Comparison of ENCODE assay signal across 14 cellular contexts in genomic region chr7:28572321-28573058, GRCh38.
DNase-seq lines count a peak whose midpoint lies in the region; ATAC-seq and TF ChIP-seq lines count a peak whose summit lies in the region.
"Had no signal": no experiment of that assay in that cellular context is flagged by ENCODE, and none has a peak within 500 bp of the region (broad histone marks: within the 10 kb centered on the region; RNA-seq: fewer than 3 reads in every experiment).

No MANE protein-coding gene starts in this region.

- peaks cover 48% of the 10 kb centered on the region for H3K4me1 ChIP-seq in Loucy (ENCODE audit: insufficient read depth, low read length, poor library complexity, severe bottlenecking)
- H3K4me1 ChIP-seq in endocrine pancreas (ENCODE audit: control insufficient read depth, insufficient read depth, low read length), result peaks cover 4% of the 10 kb centered on the region
- H3K4me1 ChIP-seq: HAP-1, SJSA1 had no signal

- no peak overlapping the region for H3K27ac Mint-ChIP-seq in T-helper 2 cell treated with Interferon-gamma antibody and Interleukin-4, amounts not matched to agents 5 μg/mL and 100 μg/mL, for 36 hours
- H3K27ac Mint-ChIP-seq: stimulated activated memory B cell treated with anti-CD40 and anti-IgM and Interleukin-4, amounts not matched to agents 10 μg/mL and 1 μg/mL and 100 μg/mL, for 72 hours had no signal

- DNase-seq in COR-L47 (lab: John Stamatoyannopoulos, UW), result peak; percentile 87
- DNase-seq in NCI-H345 (lab: John Stamatoyannopoulos, UW), result peak; percentile 86
- no peak for DNase-seq in Right ventricle myocardium superior
- no peak for DNase-seq in T-helper 2 cell treated with Interferon-gamma antibody and Interleukin-4, amounts not matched to agents 5 μg/mL and 100 μg/mL, for 36 hours (ENCODE audit: low spot score)
- DNase-seq: cortex of kidney; stimulated activated CD4-positive, alpha-beta T cell treated with anti-CD3 and anti-CD28 coated beads, Interleukin-1b, Interleukin-23, amount 100 ng/mL, for 48 hours had no signal

- 0 out of 2 replicates have a peak overlapping the region, but pooled peaks have one; percentile 5 for H2AFZ ChIP-seq in Loucy (ENCODE audit: low read length)

- no peaks in the 10 kb centered on the region for H3K9me3 Mint-ChIP-seq in T-helper 2 cell treated with Interferon-gamma antibody and Interleukin-4, amounts not matched to agents 5 μg/mL and 100 μg/mL, for 36 hours
- H3K9me3 Mint-ChIP-seq: stimulated activated memory B cell treated with anti-CD40 and anti-IgM and Interleukin-4, amounts not matched to agents 10 μg/mL and 1 μg/mL and 100 μg/mL, for 72 hours had no signal

- H3K27me3 Mint-ChIP-seq in T-helper 2 cell treated with Interferon-gamma antibody and Interleukin-4, amounts not matched to agents 5 μg/mL and 100 μg/mL, for 36 hours (ENCODE audit: low read depth), result no peaks in the 10 kb centered on the region

- intact Hi-C loops in Right ventricle myocardium superior (cut with DNase I), result no loop called here

- H3K9me2 ChIP-seq in Loucy (replicated peaks; ENCODE audit: low read depth, low read length), result no peaks in the 10 kb centered on the region

- no peaks in the 10 kb centered on the region for H3K79me2 ChIP-seq in Loucy (ENCODE audit: insufficient read depth, low read length)

- no peaks in the 10 kb centered on the region for H3K36me3 Mint-ChIP-seq in T-helper 2 cell treated with Interferon-gamma antibody and Interleukin-4, amounts not matched to agents 5 μg/mL and 100 μg/mL, for 36 hours (ENCODE audit: low read depth)
- H3K36me3 Mint-ChIP-seq: stimulated activated memory B cell treated with anti-CD40 and anti-IgM and Interleukin-4, amounts not matched to agents 10 μg/mL and 1 μg/mL and 100 μg/mL, for 72 hours had no signal

- H3K9ac ChIP-seq in Loucy (ENCODE audit: low read depth, low read length, poor library complexity, severe bottlenecking), result no peak overlapping the region
- no peak overlapping the region for H3K9ac ChIP-seq in endocrine pancreas (ENCODE audit: control insufficient read depth, insufficient read depth, low read length)

- no peak overlapping the region for H3K4me3 Mint-ChIP-seq in T-helper 2 cell treated with Interferon-gamma antibody and Interleukin-4, amounts not matched to agents 5 μg/mL and 100 μg/mL, for 36 hours
- H3K4me3 Mint-ChIP-seq: stimulated activated memory B cell treated with anti-CD40 and anti-IgM and Interleukin-4, amounts not matched to agents 10 μg/mL and 1 μg/mL and 100 μg/mL, for 72 hours had no signal

- H3K9me3 ChIP-seq in Loucy (ENCODE audit: insufficient read depth, low read depth, low read length), result no peaks in the 10 kb centered on the region
- no peaks in the 10 kb centered on the region for H3K9me3 ChIP-seq in endocrine pancreas (ENCODE audit: control insufficient read depth, low read length)
- H3K9me3 ChIP-seq: BE2C, HAP-1, SJSA1 had no signal

- no peaks in the 10 kb centered on the region for H4K20me1 ChIP-seq in Loucy (ENCODE audit: insufficient read depth, low read length, poor library complexity, severe bottlenecking)

- TF ChIP-seq CTCF in Loucy (conservative IDR thresholded peaks at IDR 0.05; ENCODE audit: low read length), result no peak

- H3K4me1 Mint-ChIP-seq in T-helper 2 cell treated with Interferon-gamma antibody and Interleukin-4, amounts not matched to agents 5 μg/mL and 100 μg/mL, for 36 hours (ENCODE audit: low read depth), result no peaks in the 10 kb centered on the region

- ATAC-seq in HG02981 (IDR thresholded peaks at IDR 0.05; ENCODE audit: unreplicated experiment), result no peak
- no peak for ATAC-seq in HG03571 (IDR thresholded peaks at IDR 0.05; ENCODE audit: unreplicated experiment)
- no peak for ATAC-seq in Right ventricle myocardium superior (ENCODE audit: poor library complexity)

- H3F3A ChIP-seq in Loucy (ENCODE audit: low read depth), result no peaks in the 10 kb centered on the region

- H3K4me2 ChIP-seq in Loucy (ENCODE audit: low read depth, low read length, poor library complexity, severe bottlenecking), result peak overlapping the region; percentile 8

- no peaks in the 10 kb centered on the region for H3K36me3 ChIP-seq in Loucy (ENCODE audit: insufficient read depth, low read length)
- H3K36me3 ChIP-seq in endocrine pancreas (ENCODE audit: control insufficient read depth, insufficient read depth, low read length), result no peaks in the 10 kb centered on the region
- H3K36me3 ChIP-seq: BE2C, HAP-1, SJSA1 had no signal

- no peak overlapping the region for H3K4me3 ChIP-seq in Loucy (ENCODE audit: low read length, poor library complexity, severe bottlenecking)
- peak overlapping the region; percentile 56 for H3K4me3 ChIP-seq in endocrine pancreas (ENCODE audit: control insufficient read depth, insufficient read depth, low read length)
- H3K4me3 ChIP-seq: HAP-1, SJSA1 had no signal

- H3K27me3 ChIP-seq in Loucy (ENCODE audit: insufficient read depth, low read length, poor library complexity, severe bottlenecking) (no peaks in the 10 kb centered on the region), endocrine pancreas (ENCODE audit: control insufficient read depth, insufficient read depth, low read length) (no peaks in the 10 kb centered on the region)
- H3K27me3 ChIP-seq: BE2C had no signal

Comparison
In these comparisons a context has a peak if more than half of its experiments do, and no peak if none do; other contexts are left out.
1. DNase-seq: peak in COR-L47 (single experiment) and NCI-H345 (single experiment); none in Right ventricle myocardium superior (single experiment) and T-helper 2 cell treated with Interferon-gamma antibody and Interleukin-4, amounts not matched to agents 5 μg/mL and 100 μg/mL, for 36 hours (single experiment).